3 cellular contexts compared by ENCODE assay signal in genomic region chr1:185886046-185886445, GRCh38.
"Had no signal": no experiment of that assay in that cellular context is flagged by ENCODE, and none has a peak within 500 bp of the region (broad histone marks: within the 10 kb centered on the region; RNA-seq: fewer than 3 reads in every experiment).

No MANE protein-coding gene starts in this region.

- H3K27ac Mint-ChIP-seq: IgD-negative memory B cell had no signal

- H3K9me3 Mint-ChIP-seq: IgD-negative memory B cell had no signal

- H3K4me1 Mint-ChIP-seq: IgD-negative memory B cell had no signal

- H3K27me3 Mint-ChIP-seq: IgD-negative memory B cell had no signal

- H3K36me3 Mint-ChIP-seq: IgD-negative memory B cell had no signal

- DNase-seq: IMR-90, KBM-7 had no signal

- H3K4me3 Mint-ChIP-seq: IgD-negative memory B cell had no signal
